In genomic region chr1:25343872-25344271, GRCh38 we compare ENCODE assay signal across 17 cellular contexts. TPM values are rescaled to one million over a fixed set of nuclear protein-coding genes. Genes with fewer than 3 reads are reported as not detected.
DNase-seq lines count a peak whose midpoint lies in the region; ATAC-seq and TF ChIP-seq lines count a peak whose summit lies in the region.
"Had no signal": no experiment of that assay in that cellular context is flagged by ENCODE, and none has a peak within 500 bp of the region (broad histone marks: within the 10 kb centered on the region; RNA-seq: fewer than 3 reads in every experiment).

No MANE protein-coding gene starts in this region.

- H3K36me3 ChIP-seq in HEK293 (ENCODE audit: control insufficient read depth in 2 of 2, insufficient read depth in 1 of 2, low read length in 2 of 2) (peaks cover 47 to 52% of the 10 kb centered on the region in 2 experiments), spleen (peaks cover 0 to 73% (median 46%) of the 10 kb centered on the region in 6 donors)
- H3K36me3 ChIP-seq: ovary had no signal

- TF ChIP-seq CTCF in AG09309 (IDR thresholded peaks at IDR 0.05; ENCODE audit: control insufficient read depth, insufficient read depth, low read depth, low read length, missing control alignments): no peak
- no peak for TF ChIP-seq CTCF in HEK293 (tag by site-specific recombination; IDR thresholded peaks at IDR 0.05)
- no peak for TF ChIP-seq CTCF in GM13977 (IDR thresholded peaks at IDR 0.05; ENCODE audit: extremely low read depth, insufficient read depth, missing control alignments)
- TF ChIP-seq CTCF in spleen (IDR thresholded peaks at IDR 0.05 in 8 of 11, conservative IDR thresholded peaks at IDR 0.05 in 3 of 11): no peak

- intact Hi-C loops in spleen (cut with DNase I; ENCODE audit: low total_unique reads): loop anchor here (10.0 kb wide), 1 partner anchor 89 kb away; no protein-coding TSS in a partner anchor

- TF ChIP-seq POLR2A in spleen (IDR thresholded peaks at IDR 0.05): no peak

- peaks cover 91% of the 10 kb centered on the region for H3K36me3 Mint-ChIP-seq in activated T-helper 17 cell treated with anti-CD3 and anti-CD28 coated beads, Interleukin-2, amount 50 U/mL, for 72 hours (ENCODE audit: low read depth)

- no peak overlapping the region for H3K4me3 Mint-ChIP-seq in activated T-helper 17 cell treated with anti-CD3 and anti-CD28 coated beads, Interleukin-2, amount 50 U/mL, for 72 hours
- H3K4me3 Mint-ChIP-seq: activated CD8-positive, alpha-beta memory T cell treated with anti-CD3 and anti-CD28 coated beads, Interleukin-2, amount 10 ng/mL, durations not matched to agents 7 days and 5 days had no signal

- no peaks in the 10 kb centered on the region for H3K9me3 Mint-ChIP-seq in activated T-helper 17 cell treated with anti-CD3 and anti-CD28 coated beads, Interleukin-2, amount 50 U/mL, for 72 hours

- no peaks in the 10 kb centered on the region for H3K27me3 Mint-ChIP-seq in activated T-helper 17 cell treated with anti-CD3 and anti-CD28 coated beads, Interleukin-2, amount 50 U/mL, for 72 hours
- H3K27me3 Mint-ChIP-seq: activated CD8-positive, alpha-beta memory T cell treated with anti-CD3 and anti-CD28 coated beads, Interleukin-2, amount 10 ng/mL, durations not matched to agents 7 days and 5 days had no signal

- H3K4me1 ChIP-seq in HEK293 (ENCODE audit: control insufficient read depth, insufficient read depth, low read length): peaks cover 5% of the 10 kb centered on the region; the same call in 1 of the 2 replicates
- peaks cover 19 to 52% (median 33%) of the 10 kb centered on the region in 6 donors for H3K4me1 ChIP-seq in spleen

- POLR2A ChIA-PET in HEK293 (lab: Yijun Ruan, JAX): interaction anchor here (1.4 kb wide), 1 partner anchor 97 kb away, joined by 4 read pairs; the partner anchor contains the start of gene RSRP1

- peaks cover 13% of the 10 kb centered on the region for H3K4me1 Mint-ChIP-seq in activated T-helper 17 cell treated with anti-CD3 and anti-CD28 coated beads, Interleukin-2, amount 50 U/mL, for 72 hours

- H3K9me3 ChIP-seq in HEK293 (ENCODE audit: control insufficient read depth, insufficient read depth, low read depth, low read length) (no peaks in the 10 kb centered on the region), spleen (no peaks in the 10 kb centered on the region)
- H3K9me3 ChIP-seq: body of pancreas, esophagus muscularis mucosa, ovary had no signal

- 84 to 93% (median 92%) methylated on average over 4 of the region's 4 CpGs for WGBS in spleen, 5 donors

- peak overlapping the region; percentile 69 for H3K27ac Mint-ChIP-seq in activated T-helper 17 cell treated with anti-CD3 and anti-CD28 coated beads, Interleukin-2, amount 50 U/mL, for 72 hours
- H3K27ac Mint-ChIP-seq: activated CD8-positive, alpha-beta memory T cell treated with anti-CD3 and anti-CD28 coated beads, Interleukin-2, amount 10 ng/mL, durations not matched to agents 7 days and 5 days had no signal

- no peaks in the 10 kb centered on the region for H3K27me3 ChIP-seq in spleen (replicated peaks in 1 of 7)
- H3K27me3 ChIP-seq: body of pancreas, esophagus muscularis mucosa, ovary had no signal

- CTCF ChIA-PET in HEK293 (lab: Yijun Ruan, JAX): no interaction called here

- ATAC-seq in activated T-helper 17 cell treated with anti-CD3 and anti-CD28 coated beads, Interleukin-2, amount 50 U/mL, for 72 hours (replicated peaks): no peak
- no peak for ATAC-seq in HG02970 (IDR thresholded peaks at IDR 0.05; ENCODE audit: low FRiP score, unreplicated experiment)
- ATAC-seq: activated CD8-positive, alpha-beta memory T cell treated with anti-CD3 and anti-CD28 coated beads, Interleukin-2, amount 10 ng/mL, durations not matched to agents 7 days and 5 days; body of pancreas; GM12878; left colon; stimulated activated naive CD8-positive, alpha-beta T cell treated with anti-CD3 and anti-CD28 coated beads, Interleukin-15, Interleukin-2, amounts not matched to agents 100 U/mL and 50 U/mL, for 24 hours had no signal

- H3K4me3 ChIP-seq in AG09309 (ENCODE audit: control insufficient read depth, low read depth, low read length) (no peak overlapping the region), HEK293 (ENCODE audit: low read depth, low read length) (no peak overlapping the region), spleen (no peak overlapping the region)
- H3K4me3 ChIP-seq: body of pancreas, esophagus muscularis mucosa, GM12878, ovary had no signal

- DNase-seq in AG09309 (ENCODE audit: low read depth) (peak; percentile 81), islet precursor cell (peak; percentile 58), occipital lobe (lab: John Stamatoyannopoulos, UW) (no peak), GM13977 (ENCODE audit: low spot score) (no peak), spleen (no peak)
- DNase-seq: activated CD8-positive, alpha-beta memory T cell treated with anti-CD3 and anti-CD28 coated beads, Interleukin-2, amount 10 ng/mL, durations not matched to agents 7 days and 5 days; body of pancreas; left colon; NCI-H2081 treated with DMSO at 0.1 percent for 48 hours; ovary; stimulated activated CD4-positive, alpha-beta T cell treated with anti-CD3 and anti-CD28 coated beads, Interleukin-2, amount 100 ng/mL, for 24 hours; stimulated activated naive CD8-positive, alpha-beta T cell treated with anti-CD3 and anti-CD28 coated beads, Interleukin-15, Interleukin-2, amounts not matched to agents 100 U/mL and 50 U/mL, for 24 hours had no signal

- in situ Hi-C loops in GM13977 (cut with MboI; ENCODE audit: low pct_unique_long_range_greater_than_20kb, low sequenced_read_pairs, unreplicated experiment): no loop called here

- H3K27ac ChIP-seq in HEK293 (ENCODE audit: extremely low read depth, low read depth, low read length): no peak overlapping the region
- no peak overlapping the region for H3K27ac ChIP-seq in spleen
- H3K27ac ChIP-seq: body of pancreas, esophagus muscularis mucosa, ovary had no signal

TF ChIP-seq in HEK293, 187 proteins besides CTCF, POLR2A, EP300 and RAD21 (continues in another document):
- TF ChIP-seq ZBTB49 (tag by site-specific recombination; IDR thresholded peaks at IDR 0.05; ENCODE audit: low read depth) (no peak), ZNF626 (tag by site-specific recombination; IDR thresholded peaks at IDR 0.05) (no peak), ZNF518A (tag by site-specific recombination; conservative IDR thresholded peaks at IDR 0.05; ENCODE audit: low read depth) (no peak), ZFHX2 (tag by site-specific recombination; conservative IDR thresholded peaks at IDR 0.05) (peak; percentile 68)

RNA-seq across cellular contexts. Expression of gene TMEM50A, which starts 5.7 kb away (rescaled TPM):
- total RNA-seq in activated T-helper 17 cell treated with anti-CD3 and anti-CD28 coated beads, Interleukin-2, amount 50 U/mL, for 72 hours: 100 to 1,000 TPM in 1 of 2 donors, 10 to 100 TPM in 1; 76.3 to 125 TPM
- total RNA-seq in occipital lobe (158 TPM), spleen (100 to 1,000 TPM in 1 of 7 donors, 10 to 100 TPM in 6; 74.2 to 108 (median 85.1) TPM)
- 10 to 100 TPM; 44.1 to 75.8 (median 47.1) TPM for polyA plus RNA-seq in spleen

Comparison
In these comparisons a context has a peak if more than half of its experiments do, and no peak if none do; other contexts are left out.
1. DNase-seq: peak in AG09309 (single experiment) and islet precursor cell (single experiment); none in occipital lobe (single experiment), GM13977 (single experiment) and spleen (single experiment).